ENCODE assay signal across 15 cellular contexts in genomic region chr2:241511091-241511741, GRCh38. TPM values are rescaled to one million over a fixed set of nuclear protein-coding genes. Genes with fewer than 3 reads are reported as not detected.
DNase-seq lines count a peak whose midpoint lies in the region; ATAC-seq and TF ChIP-seq lines count a peak whose summit lies in the region.
"Had no signal": no experiment of that assay in that cellular context is flagged by ENCODE, and none has a peak within 500 bp of the region (broad histone marks: within the 10 kb centered on the region; RNA-seq: fewer than 3 reads in every experiment).

No MANE protein-coding gene starts in this region.

- no peak overlapping the region for H3K27ac Mint-ChIP-seq in endothelial cell (ENCODE audit: unreplicated experiment)
- peak overlapping the region; percentile 31 for H3K27ac Mint-ChIP-seq in stimulated activated naive B cell treated with anti-CD40 and anti-IgM and Interleukin-4, amounts not matched to agents 10 μg/mL and 1 μg/mL and 100 μg/mL, for 72 hours
- no peak overlapping the region for H3K27ac Mint-ChIP-seq in activated CD4-positive, alpha-beta memory T cell treated with anti-CD3 and anti-CD28 coated beads, Interleukin-2, amount 10 ng/mL, durations not matched to agents 7 days and 5 days

- TF ChIP-seq CTCF in PC-3 (conservative IDR thresholded peaks at IDR 0.05; ENCODE audit: low read depth, low read length) (no peak), endothelial cell (IDR thresholded peaks at IDR 0.05; ENCODE audit: unreplicated experiment) (no peak)

- CTCF ChIA-PET in PC-3 (lab: Charles Lee), result no interaction called here
- CTCF ChIA-PET in activated CD4-positive, alpha-beta memory T cell treated with anti-CD3 and anti-CD28 coated beads, Interleukin-2, amount 10 ng/mL, durations not matched to agents 7 days and 5 days (lab: Charles Lee), result no interaction called here

- H3K4me1 Mint-ChIP-seq in endothelial cell (ENCODE audit: unreplicated experiment), result peaks cover 13% of the 10 kb centered on the region
- peaks cover 12 to 34% of the 10 kb centered on the region in 2 donors for H3K4me1 Mint-ChIP-seq in stimulated activated naive B cell treated with anti-CD40 and anti-IgM and Interleukin-4, amounts not matched to agents 10 μg/mL and 1 μg/mL and 100 μg/mL, for 72 hours
- peaks cover 30% of the 10 kb centered on the region for H3K4me1 Mint-ChIP-seq in activated CD4-positive, alpha-beta memory T cell treated with anti-CD3 and anti-CD28 coated beads, Interleukin-2, amount 10 ng/mL, durations not matched to agents 7 days and 5 days

- H3K79me2 ChIP-seq in PC-3 (ENCODE audit: low read length), result peaks cover 19% of the 10 kb centered on the region

- ATAC-seq in Right ventricle myocardium inferior, result no peak
- no peak for ATAC-seq in left ventricle myocardium superior
- no peak for ATAC-seq in PC-3
- ATAC-seq in stimulated activated naive B cell treated with anti-CD40 and anti-IgM and Interleukin-4, amounts not matched to agents 10 μg/mL and 1 μg/mL and 100 μg/mL, for 72 hours (replicated peaks), result no peak

- peaks cover 12% of the 10 kb centered on the region for H3K27me3 Mint-ChIP-seq in endothelial cell (ENCODE audit: unreplicated experiment)
- H3K27me3 Mint-ChIP-seq in stimulated activated naive B cell treated with anti-CD40 and anti-IgM and Interleukin-4, amounts not matched to agents 10 μg/mL and 1 μg/mL and 100 μg/mL, for 72 hours, result no peaks in the 10 kb centered on the region
- no peaks in the 10 kb centered on the region for H3K27me3 Mint-ChIP-seq in activated CD4-positive, alpha-beta memory T cell treated with anti-CD3 and anti-CD28 coated beads, Interleukin-2, amount 10 ng/mL, durations not matched to agents 7 days and 5 days

- no peaks in the 10 kb centered on the region for H4K20me1 ChIP-seq in PC-3 (ENCODE audit: low read length)

- no peaks in the 10 kb centered on the region for H3F3A ChIP-seq in PC-3 (ENCODE audit: low read length, unreplicated experiment)

- no peak overlapping the region for H3K4me2 ChIP-seq in PC-3 (ENCODE audit: low read length)

- no peaks in the 10 kb centered on the region for H3K27me3 ChIP-seq in PC-3 (ENCODE audit: low read length)

- peak overlapping the region; percentile 8 for H3K4me3 Mint-ChIP-seq in endothelial cell (ENCODE audit: unreplicated experiment)
- no peak overlapping the region for H3K4me3 Mint-ChIP-seq in stimulated activated naive B cell treated with anti-CD40 and anti-IgM and Interleukin-4, amounts not matched to agents 10 μg/mL and 1 μg/mL and 100 μg/mL, for 72 hours
- H3K4me3 Mint-ChIP-seq in activated CD4-positive, alpha-beta memory T cell treated with anti-CD3 and anti-CD28 coated beads, Interleukin-2, amount 10 ng/mL, durations not matched to agents 7 days and 5 days, result no peak overlapping the region

- TSS peak; percentile 14 for BruUV-seq in PC-3 (replicated peaks; lab: Mats Ljungman, UMichigan)

- no peak overlapping the region for H3K27ac ChIP-seq in PC-3 (ENCODE audit: low read length)

- no peaks in the 10 kb centered on the region for H3K36me3 ChIP-seq in PC-3 (ENCODE audit: low read depth, low read length)

- no peak overlapping the region for H3K4me3 ChIP-seq in PC-3 (ENCODE audit: low read length)

- no peaks in the 10 kb centered on the region for H3K9me3 ChIP-seq in PC-3 (ENCODE audit: low read length)

- no peaks in the 10 kb centered on the region for H3K9me2 ChIP-seq in PC-3 (replicated peaks; ENCODE audit: low read length)

- H3K36me3 Mint-ChIP-seq in endothelial cell (ENCODE audit: low read depth, unreplicated experiment), result peaks cover 18% of the 10 kb centered on the region
- peaks cover 0 to 10% of the 10 kb centered on the region in 2 donors for H3K36me3 Mint-ChIP-seq in stimulated activated naive B cell treated with anti-CD40 and anti-IgM and Interleukin-4, amounts not matched to agents 10 μg/mL and 1 μg/mL and 100 μg/mL, for 72 hours
- peaks cover 3% of the 10 kb centered on the region for H3K36me3 Mint-ChIP-seq in activated CD4-positive, alpha-beta memory T cell treated with anti-CD3 and anti-CD28 coated beads, Interleukin-2, amount 10 ng/mL, durations not matched to agents 7 days and 5 days (ENCODE audit: low read depth)

- H2AFZ ChIP-seq in PC-3 (ENCODE audit: low read length), result no peak overlapping the region

- no peaks in the 10 kb centered on the region for H3K9me3 Mint-ChIP-seq in endothelial cell (ENCODE audit: unreplicated experiment)
- H3K9me3 Mint-ChIP-seq in stimulated activated naive B cell treated with anti-CD40 and anti-IgM and Interleukin-4, amounts not matched to agents 10 μg/mL and 1 μg/mL and 100 μg/mL, for 72 hours, result no peaks in the 10 kb centered on the region
- H3K9me3 Mint-ChIP-seq in activated CD4-positive, alpha-beta memory T cell treated with anti-CD3 and anti-CD28 coated beads, Interleukin-2, amount 10 ng/mL, durations not matched to agents 7 days and 5 days, result no peaks in the 10 kb centered on the region
- H3K9me3 Mint-ChIP-seq: CD8-positive, alpha-beta memory T cell had no signal

- no peak overlapping the region for H3K9ac ChIP-seq in PC-3 (ENCODE audit: low read length)

- intact Hi-C loops in Right ventricle myocardium inferior (cut with DNase I), result no loop called here
- intact Hi-C loops in left ventricle myocardium superior (cut with micrococcal nuclease), result no loop called here
- intact Hi-C loops in PC-3 (cut with micrococcal nuclease), result no loop called here

- DNase-seq in Right ventricle myocardium inferior (ENCODE audit: missing footprints) (peak; percentile 21), left ventricle myocardium superior (no peak), PC-3 (no peak), endothelial cell (ENCODE audit: low spot score) (no peak), HCEC 1CT (no peak)
- no peak for DNase-seq in stimulated activated naive B cell treated with anti-CD40 and anti-IgM and Interleukin-4, amounts not matched to agents 10 μg/mL and 1 μg/mL and 100 μg/mL, for 72 hours
- DNase-seq in activated CD4-positive, alpha-beta memory T cell treated with anti-CD3 and anti-CD28 coated beads, Interleukin-2, amount 10 ng/mL, durations not matched to agents 7 days and 5 days, result no peak
- DNase-seq: ACHN; CD8-positive, alpha-beta memory T cell; H7; MM.1S; NCI-H1417; NCI-H2029 treated with DMSO at 0.1 percent for 48 hours; NCI-H510A treated with DMSO at 0.1 percent for 48 hours; SHP77 treated with DMSO at 0.1 percent for 48 hours had no signal

- peaks cover 11% of the 10 kb centered on the region for H3K4me1 ChIP-seq in PC-3 (ENCODE audit: insufficient read depth, low read length)

- POLR2A ChIA-PET in PC-3 (lab: Charles Lee; ENCODE audit: unreplicated experiment), result no interaction called here
- POLR2A ChIA-PET in activated CD4-positive, alpha-beta memory T cell treated with anti-CD3 and anti-CD28 coated beads, Interleukin-2, amount 10 ng/mL, durations not matched to agents 7 days and 5 days (lab: Charles Lee), result interaction anchor here (0.7 to 1.2 kb wide), 2 partner anchors 111 to 195 kb away, joined by 3 read pairs; partner anchors contain the start of genes HDLBP and SEPTIN2

RNA-seq across cellular contexts. Expression of gene STK25, which starts 2.8 kb away (rescaled TPM):
- total RNA-seq in Right ventricle myocardium inferior, result 97.4 TPM
- 99.3 TPM for total RNA-seq in left ventricle myocardium superior
- total RNA-seq in PC-3 (2014; rRNA removed), result 198 and 245 TPM in 2 replicates
- 296 TPM for total RNA-seq in endothelial cell (ENCODE audit: unreplicated experiment)
- 100 to 1,000 TPM in 1 of 2 experiments, 10 to 100 TPM in 1; 98.8 to 108 TPM for total RNA-seq in activated CD4-positive, alpha-beta memory T cell treated with anti-CD3 and anti-CD28 coated beads, Interleukin-2, amount 10 ng/mL, durations not matched to agents 7 days and 5 days

RNA-seq across cellular contexts. Expression of gene BOK, which starts 47.3 kb away (rescaled TPM):
- total RNA-seq in Right ventricle myocardium inferior (4.5 TPM), left ventricle myocardium superior (3.6 TPM), PC-3 (2014; rRNA removed) (30.2 and 39.3 TPM in 2 replicates), endothelial cell (ENCODE audit: unreplicated experiment) (110 TPM)
- under 1 TPM; 0.08 to 0.15 TPM for total RNA-seq in activated CD4-positive, alpha-beta memory T cell treated with anti-CD3 and anti-CD28 coated beads, Interleukin-2, amount 10 ng/mL, durations not matched to agents 7 days and 5 days
- total RNA-seq: CD8-positive, alpha-beta memory T cell had no signal
